ENCODE assay signal across 15 cellular contexts in genomic region chr5:148956632-148957385, GRCh38.
DNase-seq lines count a peak whose midpoint lies in the region; ATAC-seq and TF ChIP-seq lines count a peak whose summit lies in the region.
"Had no signal": no experiment of that assay in that cellular context is flagged by ENCODE, and none has a peak within 500 bp of the region (broad histone marks: within the 10 kb centered on the region; RNA-seq: fewer than 3 reads in every experiment).

No MANE protein-coding gene starts in this region.

- 63% methylated on average over 3 of the region's 3 CpGs for WGBS in suprapubic skin

- POLR2A ChIA-PET in MCF 10A (lab: Yijun Ruan, JAX) (interaction anchor here (0.8 to 27.9 kb wide), 12 partner anchors 10 to 216 kb away, joined by 3 to 1127 read pairs (median 6); no protein-coding TSS in a partner anchor), WTC11 (lab: Charles Lee) (interaction anchor here (0.5 to 1.2 kb wide), 4 partner anchors 26 to 176 kb away, joined by 3 to 6 read pairs (median 3); no protein-coding TSS in a partner anchor)

- ATAC-seq in WTC11, result peak; percentile 97
- ATAC-seq in activated T-cell treated with anti-CD3 and anti-CD28 coated beads, Interleukin-2, amount 50 U/mL, for 72 hours (replicated peaks in 1 of 2), result no peak
- no peak for ATAC-seq in HG03039 (IDR thresholded peaks at IDR 0.05; ENCODE audit: unreplicated experiment)

- H3K27me3 Mint-ChIP-seq in MCF 10A (ENCODE audit: insufficient read depth, unreplicated experiment), result no peaks in the 10 kb centered on the region
- peaks cover 8% of the 10 kb centered on the region for H3K27me3 Mint-ChIP-seq in WTC11 (ENCODE audit: low read depth)
- H3K27me3 Mint-ChIP-seq in immature natural killer cell (ENCODE audit: low read depth in 3 of 3), result peaks cover 0 to 2% (median 2%) of the 10 kb centered on the region in 3 donors
- peaks cover 22% of the 10 kb centered on the region for H3K27me3 Mint-ChIP-seq in activated T-cell treated with anti-CD3 and anti-CD28 coated beads, Interleukin-2, amount 50 U/mL, for 72 hours (ENCODE audit: low read depth)
- H3K27me3 Mint-ChIP-seq: central memory CD8-positive, alpha-beta T cell had no signal

- H3K4me3 Mint-ChIP-seq in MCF 10A (ENCODE audit: unreplicated experiment) (no peak overlapping the region), WTC11 (no peak overlapping the region), immature natural killer cell (no peak overlapping the region)
- no peak overlapping the region for H3K4me3 Mint-ChIP-seq in activated T-cell treated with anti-CD3 and anti-CD28 coated beads, Interleukin-2, amount 50 U/mL, for 72 hours
- H3K4me3 Mint-ChIP-seq: CD8-positive, alpha-beta T cell; central memory CD8-positive, alpha-beta T cell; nephron progenitor cell had no signal

- no peak overlapping the region for H3K27ac Mint-ChIP-seq in MCF 10A (ENCODE audit: low read depth, unreplicated experiment)
- peak overlapping the region; percentile 41; the same call in 1 of the 2 replicates for H3K27ac Mint-ChIP-seq in WTC11
- H3K27ac Mint-ChIP-seq in immature natural killer cell, result peak overlapping the region in 4 of 6 donors; percentile 25 to 63 (median 51)
- H3K27ac Mint-ChIP-seq in activated T-cell treated with anti-CD3 and anti-CD28 coated beads, Interleukin-2, amount 50 U/mL, for 72 hours, result no peak overlapping the region
- H3K27ac Mint-ChIP-seq: activated T-helper 2 cell treated with anti-CD3 and anti-CD28 coated beads, Interferon-gamma antibody, Interleukin-2, Interleukin-4, amounts not matched to agents 10 μg/mL and 5 μg/mL and 100 μg/mL, durations not matched to agents 14 hours and 24 hours and 36 hours; CD8-positive, alpha-beta T cell; nephron progenitor cell had no signal

- intact Hi-C loops in MCF 10A (cut with micrococcal nuclease) (loop anchor here (1.0 to 2.0 kb wide), 7 partner anchors 41 to 224 kb away; no protein-coding TSS in a partner anchor), breast epithelium (cut with DNase I; ENCODE audit: low total_unique reads) (loop anchor here (5.0 kb wide), 1 partner anchor 880 kb away; no protein-coding TSS in a partner anchor)

- H3K36me3 Mint-ChIP-seq in MCF 10A (ENCODE audit: insufficient read depth, unreplicated experiment) (no peaks in the 10 kb centered on the region), WTC11 (no peaks in the 10 kb centered on the region), immature natural killer cell (peaks cover 3 to 4% (median 4%) of the 10 kb centered on the region in 3 donors)
- no peaks in the 10 kb centered on the region for H3K36me3 Mint-ChIP-seq in activated T-cell treated with anti-CD3 and anti-CD28 coated beads, Interleukin-2, amount 50 U/mL, for 72 hours (ENCODE audit: insufficient read depth in 2 of 2)
- H3K36me3 Mint-ChIP-seq: CD8-positive, alpha-beta T cell had no signal

- H3K27me3 ChIP-seq in breast epithelium, result no peaks in the 10 kb centered on the region
- no peaks in the 10 kb centered on the region for H3K27me3 ChIP-seq in suprapubic skin
- H3K27me3 ChIP-seq: adrenal gland had no signal

- no TSS peak for BruUV-seq in MCF 10A (replicated peaks; lab: Mats Ljungman, UMichigan)

- no peaks in the 10 kb centered on the region for H3K9me3 ChIP-seq in breast epithelium
- H3K9me3 ChIP-seq in suprapubic skin, result no peaks in the 10 kb centered on the region
- H3K9me3 ChIP-seq: adrenal gland had no signal

- no peak overlapping the region for H3K4me3 ChIP-seq in breast epithelium
- H3K4me3 ChIP-seq in suprapubic skin, result no peak overlapping the region
- H3K4me3 ChIP-seq: adrenal gland had no signal

- no peak for TF ChIP-seq POLR2A in breast epithelium (IDR thresholded peaks at IDR 0.05)
- no peak for TF ChIP-seq POLR2A in suprapubic skin (IDR thresholded peaks at IDR 0.05)

- DNase-seq in MCF 10A (ENCODE audit: unreplicated experiment) (peak; percentile 77), breast epithelium (ENCODE audit: low spot score in 2 of 2) (no peak), WTC11 (ENCODE audit: low spot score) (peak; percentile 46), immature natural killer cell (no peak), suprapubic skin (ENCODE audit: low spot score in 2 of 2) (no peak), DMS79 (lab: John Stamatoyannopoulos, UW) (no peak)
- DNase-seq in activated T-cell treated with anti-CD3 and anti-CD28 coated beads, Interleukin-2, amount 50 U/mL, for 72 hours, result no peak
- DNase-seq: NCI-H187 had no signal

- peaks cover 17% of the 10 kb centered on the region for H3K4me1 Mint-ChIP-seq in MCF 10A (ENCODE audit: insufficient read depth, unreplicated experiment)
- H3K4me1 Mint-ChIP-seq in WTC11, result peaks cover 31% of the 10 kb centered on the region
- peaks cover 15 to 29% of the 10 kb centered on the region in 2 donors for H3K4me1 Mint-ChIP-seq in immature natural killer cell
- no peaks in the 10 kb centered on the region for H3K4me1 Mint-ChIP-seq in activated T-cell treated with anti-CD3 and anti-CD28 coated beads, Interleukin-2, amount 50 U/mL, for 72 hours (ENCODE audit: low read depth)
- H3K4me1 Mint-ChIP-seq: nephron progenitor cell had no signal

- no peak for TF ChIP-seq CTCF in MCF 10A (IDR thresholded peaks at IDR 0.05; ENCODE audit: unreplicated experiment)
- no peak for TF ChIP-seq CTCF in breast epithelium (IDR thresholded peaks at IDR 0.05)
- TF ChIP-seq CTCF in WTC11 (IDR thresholded peaks at IDR 0.05), result no peak
- TF ChIP-seq CTCF in suprapubic skin (IDR thresholded peaks at IDR 0.05), result no peak

- H3K36me3 ChIP-seq in breast epithelium (no peaks in the 10 kb centered on the region), suprapubic skin (no peaks in the 10 kb centered on the region)
- H3K36me3 ChIP-seq: adrenal gland, WERI-Rb-1 had no signal

- no peak for TF ChIP-seq EP300 in suprapubic skin (IDR thresholded peaks at IDR 0.05)

- no peaks in the 10 kb centered on the region for H3K9me3 Mint-ChIP-seq in MCF 10A (ENCODE audit: unreplicated experiment)
- H3K9me3 Mint-ChIP-seq in WTC11, result 0 out of 2 replicates have a peak, but pooled peaks cover 4% of the 10 kb centered on the region
- no peaks in the 10 kb centered on the region for H3K9me3 Mint-ChIP-seq in immature natural killer cell
- H3K9me3 Mint-ChIP-seq in activated T-cell treated with anti-CD3 and anti-CD28 coated beads, Interleukin-2, amount 50 U/mL, for 72 hours, result no peaks in the 10 kb centered on the region
- H3K9me3 Mint-ChIP-seq: activated T-helper 2 cell treated with anti-CD3 and anti-CD28 coated beads, Interferon-gamma antibody, Interleukin-2, Interleukin-4, amounts not matched to agents 10 μg/mL and 5 μg/mL and 100 μg/mL, durations not matched to agents 14 hours and 24 hours and 36 hours; CD8-positive, alpha-beta T cell; central memory CD8-positive, alpha-beta T cell; nephron progenitor cell had no signal

- CTCF ChIA-PET in MCF 10A (lab: Yijun Ruan, JAX), result interaction anchor here (0.6 to 37.7 kb wide), 45 partner anchors 13 to 972 kb away, joined by 3 to 1118 read pairs (median 7); no protein-coding TSS in a partner anchor
- CTCF ChIA-PET in WTC11 (lab: Charles Lee), result interaction anchor here (0.7 to 6.3 kb wide), 42 partner anchors 8 to 308 kb away, joined by 3 to 144 read pairs (median 5); partner anchors contain the start of gene ADRB2

- no peak overlapping the region for H3K27ac ChIP-seq in breast epithelium
- peak overlapping the region; percentile 48 for H3K27ac ChIP-seq in suprapubic skin
- H3K27ac ChIP-seq: adrenal gland, WERI-Rb-1 had no signal

- H3K4me1 ChIP-seq in breast epithelium (no peaks in the 10 kb centered on the region), suprapubic skin (peaks cover 32% of the 10 kb centered on the region)
- H3K4me1 ChIP-seq: adrenal gland had no signal

TF ChIP-seq in WTC11, 78 proteins besides CTCF, POLR2A, EP300 and RAD21:
- TF ChIP-seq ZNF416 (CRISPR knock-in tag; IDR thresholded peaks at IDR 0.05) (no peak), SP1 (CRISPR knock-in tag; conservative IDR thresholded peaks at IDR 0.05) (0 out of 2 replicates have a peak, but pooled peaks have one; percentile 35)
TF ChIP-seq in WTC11: peak in this region for 1.

Comparison
In these comparisons a context has a peak if more than half of its experiments do, and no peak if none do; other contexts are left out.
1. DNase-seq: peak in MCF 10A (single experiment) and WTC11 (single experiment); none in breast epithelium (0 of 2), immature natural killer cell (0 of 3), suprapubic skin (0 of 2), DMS79 (single experiment) and activated T-cell treated with anti-CD3 and anti-CD28 coated beads, Interleukin-2, amount 50 U/mL, for 72 hours (0 of 2).
2. H3K27ac Mint-ChIP-seq: peak in WTC11 (single experiment) and immature natural killer cell (4 of 6); none in MCF 10A (single experiment) and activated T-cell treated with anti-CD3 and anti-CD28 coated beads, Interleukin-2, amount 50 U/mL, for 72 hours (single experiment).